ENCODE assay signal across 21 cellular contexts in genomic region chr17:10622610-10623485, GRCh38. TPM values are rescaled to one million over a fixed set of nuclear protein-coding genes. Genes with fewer than 3 reads are reported as not detected.
DNase-seq lines count a peak whose midpoint lies in the region; ATAC-seq and TF ChIP-seq lines count a peak whose summit lies in the region.
"Had no signal": no experiment of that assay in that cellular context is flagged by ENCODE, and none has a peak within 500 bp of the region (broad histone marks: within the 10 kb centered on the region; RNA-seq: fewer than 3 reads in every experiment).

No MANE protein-coding gene starts in this region.

- H3K36me3 ChIP-seq in BLaER1 (no peaks in the 10 kb centered on the region), prostate gland (no peaks in the 10 kb centered on the region)
- H3K36me3 ChIP-seq: ascending aorta, neural progenitor cell, thyroid gland had no signal

- TF ChIP-seq CTCF in epithelial cell of esophagus (IDR thresholded peaks at IDR 0.05; ENCODE audit: insufficient read depth, low read depth, low read length, missing control alignments) (peak; percentile 14), prostate gland (IDR thresholded peaks at IDR 0.05) (no peak)

- H3K4me3 ChIP-seq in BLaER1, result no peak overlapping the region
- peak overlapping the region; percentile 12 for H3K4me3 ChIP-seq in epithelial cell of esophagus (ENCODE audit: low read length)
- no peak overlapping the region for H3K4me3 ChIP-seq in prostate gland
- H3K4me3 ChIP-seq: ascending aorta, mucosa of descending colon, neural progenitor cell, PC-9, thyroid gland had no signal

- 46% methylated on average over 14 of the region's 14 CpGs for WGBS in prostate gland

- H3K27ac ChIP-seq in BLaER1 (0 out of 2 replicates have a peak overlapping the region, but pooled peaks have one; percentile 19), prostate gland (peak overlapping the region; percentile 44 to 50), substantia nigra (ENCODE audit: low read depth, low read length, poor library complexity, severe bottlenecking) (no peak overlapping the region)
- H3K27ac ChIP-seq: ascending aorta, neural progenitor cell, PC-9, thyroid gland had no signal

- H3K4me1 ChIP-seq in BLaER1 (peaks cover 19% of the 10 kb centered on the region), prostate gland (replicated peaks) (no peaks in the 10 kb centered on the region)
- H3K4me1 ChIP-seq: ascending aorta, neural progenitor cell, thyroid gland had no signal

- no peak for TF ChIP-seq POLR2A in prostate gland (IDR thresholded peaks at IDR 0.05)

- peak; percentile 97 for DNase-seq in epithelial cell of esophagus (ENCODE audit: low read depth)
- peak; percentile 45 for DNase-seq in prostate gland (ENCODE audit: low spot score)
- DNase-seq in substantia nigra (lab: John Stamatoyannopoulos, UW), result no peak
- no peak for DNase-seq in kidney glomerular epithelial cell (lab: John Stamatoyannopoulos, UW)
- no peak for DNase-seq in HK-2 (ENCODE audit: unreplicated experiment)
- DNase-seq: activated CD4-positive, alpha-beta T cell treated with anti-CD3 and anti-CD28 coated beads for 4 hours; activated CD8-positive, alpha-beta memory T cell treated with anti-CD3 and anti-CD28 coated beads, Interleukin-2, amount 10 ng/mL, durations not matched to agents 7 days and 5 days; COR-L47; DMS79 treated with DMSO at 0.1 percent for 48 hours; hypothalamus; mucosa of descending colon; NCI-H2029; NCI-H226; PC-9; thyroid gland had no signal

- intact Hi-C loops in prostate gland (cut with DNase I), result loop anchor here (2.0 kb wide), 1 partner anchor 296 kb away; no protein-coding TSS in a partner anchor

- peak; percentile 49 for ATAC-seq in HG03565 (IDR thresholded peaks at IDR 0.05; ENCODE audit: unreplicated experiment)
- ATAC-seq in GM21576 (IDR thresholded peaks at IDR 0.05; ENCODE audit: unreplicated experiment), result no peak
- ATAC-seq: activated CD8-positive, alpha-beta memory T cell treated with anti-CD3 and anti-CD28 coated beads, Interleukin-2, amount 10 ng/mL, durations not matched to agents 7 days and 5 days; stimulated activated memory B cell treated with anti-CD40 and anti-IgM and Interleukin-4, amounts not matched to agents 10 μg/mL and 1 μg/mL and 100 μg/mL, for 72 hours had no signal

- H4K20me1 ChIP-seq in BLaER1, result no peaks in the 10 kb centered on the region

- 0 out of 2 replicates have a peak overlapping the region, but pooled peaks have one; percentile 13 for H3K9ac ChIP-seq in BLaER1
- H3K9ac ChIP-seq: neural progenitor cell had no signal

- H3K9me3 ChIP-seq in BLaER1, result no peaks in the 10 kb centered on the region
- no peaks in the 10 kb centered on the region for H3K9me3 ChIP-seq in prostate gland
- H3K9me3 ChIP-seq: ascending aorta, mucosa of descending colon, thyroid gland had no signal

- peak overlapping the region; percentile 55 for H3K4me2 ChIP-seq in BLaER1
- H3K4me2 ChIP-seq: neural progenitor cell, PC-9 had no signal

- no peaks in the 10 kb centered on the region for H3K27me3 ChIP-seq in BLaER1
- no peaks in the 10 kb centered on the region for H3K27me3 ChIP-seq in prostate gland (replicated peaks; ENCODE audit: insufficient read depth)
- H3K27me3 ChIP-seq: ascending aorta, neural progenitor cell, thyroid gland had no signal

RNA-seq across cellular contexts. Expression of gene MYH3, which starts 34.3 kb away (rescaled TPM):
- total RNA-seq in prostate gland, result 10 to 100 TPM in 1 of 2 donors, 1 to 10 TPM in 1; 5.9 to 14.8 TPM

Comparison
In these comparisons a context has a peak if more than half of its experiments do, and no peak if none do; other contexts are left out.
1. DNase-seq: peak in epithelial cell of esophagus (single experiment) and prostate gland (single experiment); none in substantia nigra (0 of 49), kidney glomerular epithelial cell (single experiment) and HK-2 (single experiment).